9 cellular contexts compared by ENCODE assay signal in the genomic region with DNA sequence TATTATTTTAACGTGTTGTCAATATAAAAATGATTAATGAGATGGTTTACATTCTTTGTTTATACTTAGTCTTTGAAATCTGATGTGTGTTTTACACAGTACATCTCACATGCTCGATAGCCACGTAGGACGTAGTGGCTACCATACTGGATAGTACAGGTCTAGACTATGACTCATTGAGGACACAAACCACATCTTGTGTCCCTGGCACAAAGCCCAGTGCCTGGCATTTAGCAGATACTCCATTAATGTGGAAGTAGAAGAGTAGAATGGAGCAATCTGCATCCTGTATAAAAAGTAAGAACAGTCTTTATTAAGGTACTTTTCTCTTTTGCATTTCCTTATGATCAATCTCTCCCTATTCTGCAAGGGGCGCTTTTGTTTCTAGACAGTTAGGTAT. TPM values are rescaled to one million over a fixed set of nuclear protein-coding genes. Genes with fewer than 3 reads are reported as not detected.
DNase-seq lines count a peak whose midpoint lies in the region; ATAC-seq and TF ChIP-seq lines count a peak whose summit lies in the region.
"Had no signal": no experiment of that assay in that cellular context is flagged by ENCODE, and none has a peak within 500 bp of the region (broad histone marks: within the 10 kb centered on the region; RNA-seq: fewer than 3 reads in every experiment).

No MANE protein-coding gene starts in this region.

- peaks cover 5% of the 10 kb centered on the region for H3F3A ChIP-seq in SK-N-SH (replicated peaks; ENCODE audit: insufficient read depth)

- H3K9me3 ChIP-seq in A673 (ENCODE audit: low read depth, low read length, poor library complexity, severe bottlenecking) (no peaks in the 10 kb centered on the region), SK-N-SH (no peaks in the 10 kb centered on the region)

- H2AFZ ChIP-seq in SK-N-SH (ENCODE audit: low read depth), result no peak overlapping the region

- no peak for TF ChIP-seq RAD21 in SK-N-SH (IDR thresholded peaks at IDR 0.05; ENCODE audit: low read length)

- CTCF ChIA-PET in A673 (lab: Charles Lee), result no interaction called here
- CTCF ChIA-PET in SK-N-SH (lab: Yijun Ruan, JAX), result no interaction called here

- BruUV-seq in A673 (replicated peaks; lab: Mats Ljungman, UMichigan), result no TSS peak

- no peak for ATAC-seq in GM18867 (IDR thresholded peaks at IDR 0.05; ENCODE audit: unreplicated experiment)
- ATAC-seq: T-cell had no signal

- intact Hi-C loops in A673 (cut with micrococcal nuclease; ENCODE audit: unreplicated experiment) (no loop called here), cardiac septum (cut with DNase I) (no loop called here)

- H3K4me1 Mint-ChIP-seq in osteocyte (ENCODE audit: unreplicated experiment), result peaks cover 13% of the 10 kb centered on the region
- H3K4me1 Mint-ChIP-seq: T-cell had no signal

- no peak overlapping the region for H3K4me3 Mint-ChIP-seq in osteocyte (ENCODE audit: unreplicated experiment)
- H3K4me3 Mint-ChIP-seq: T-cell had no signal

- no peaks in the 10 kb centered on the region for H3K36me3 ChIP-seq in A673 (ENCODE audit: insufficient read depth, low read length, poor library complexity, severe bottlenecking)
- H3K36me3 ChIP-seq in SK-N-SH (replicated peaks in 1 of 2; ENCODE audit: control insufficient read depth in 1 of 2, insufficient read depth in 2 of 2, low read length in 1 of 2), result no peaks in the 10 kb centered on the region

- H3K4me3 ChIP-seq in A673 (ENCODE audit: low read depth, low read length, poor library complexity, severe bottlenecking), result no peak overlapping the region
- no peak overlapping the region for H3K4me3 ChIP-seq in SK-N-SH (ENCODE audit: low read depth in 2 of 2, low read length in 1 of 2)

- H3K4me1 ChIP-seq in A673 (ENCODE audit: insufficient read depth, low read length, poor library complexity, severe bottlenecking) (no peaks in the 10 kb centered on the region), SK-N-SH (ENCODE audit: control insufficient read depth in 1 of 2, insufficient read depth in 2 of 2, low read depth in 1 of 2, low read length in 1 of 2) (peaks cover 0 to 21% of the 10 kb centered on the region in 2 experiments; a peak in 2 of 4 replicates)

- peaks cover 9% of the 10 kb centered on the region for H3K27me3 Mint-ChIP-seq in osteocyte (ENCODE audit: unreplicated experiment)

- peak in 1 of 2 experiments; percentile 22; a peak in 1 of 4 replicates for TF ChIP-seq EP300 in SK-N-SH (IDR thresholded peaks at IDR 0.05; ENCODE audit: borderline replicate concordance in 1 of 2, low read depth in 1 of 2, low read length in 1 of 2)

- 14% methylated on average over 5 of the region's 5 CpGs for WGBS in SK-N-SH (ENCODE audit: low lambda C conversion rate)

- H4K20me1 ChIP-seq in SK-N-SH (ENCODE audit: insufficient read depth), result no peaks in the 10 kb centered on the region

- DNase-seq in A673 (ENCODE audit: low spot score), result peak; percentile 50
- DNase-seq in LoVo (ENCODE audit: low spot score), result peak; percentile 80
- peak; percentile 54 for DNase-seq in SK-N-SH
- DNase-seq in cardiac septum (ENCODE audit: low spot score), result peak; percentile 77
- DNase-seq in ureter (ENCODE audit: low spot score), result peak; percentile 78
- no peak for DNase-seq in osteocyte (ENCODE audit: extremely low spot score, unreplicated experiment)
- DNase-seq in activated CD8-positive, alpha-beta memory T cell treated with anti-CD3 and anti-CD28 coated beads, Interleukin-2, amount 50 U/mL, for 48 hours, result no peak

- TF ChIP-seq CTCF in A673 (conservative IDR thresholded peaks at IDR 0.05; ENCODE audit: low read depth, low read length), result no peak
- no peak for TF ChIP-seq CTCF in SK-N-SH (IDR thresholded peaks at IDR 0.05)
- no peak for TF ChIP-seq CTCF in osteocyte (IDR thresholded peaks at IDR 0.05)

- no peaks in the 10 kb centered on the region for H3K9me3 Mint-ChIP-seq in osteocyte (ENCODE audit: unreplicated experiment)
- H3K9me3 Mint-ChIP-seq: T-cell had no signal

- H3K9ac ChIP-seq in SK-N-SH, result no peak overlapping the region

- no peak overlapping the region for H3K27ac Mint-ChIP-seq in osteocyte (ENCODE audit: unreplicated experiment)
- H3K27ac Mint-ChIP-seq: T-cell had no signal

- no peaks in the 10 kb centered on the region for H3K9me2 ChIP-seq in SK-N-SH

- POLR2A ChIA-PET in A673 (lab: Charles Lee; ENCODE audit: low non-redundant PET), result no interaction called here
- POLR2A ChIA-PET in SK-N-SH (lab: Yijun Ruan, JAX), result no interaction called here

- no peaks in the 10 kb centered on the region for H3K27me3 ChIP-seq in A673 (replicated peaks; ENCODE audit: insufficient read depth, low read depth, low read length, poor library complexity)
- H3K27me3 ChIP-seq in SK-N-SH (ENCODE audit: insufficient read depth), result no peaks in the 10 kb centered on the region

- H3K36me3 Mint-ChIP-seq in osteocyte (ENCODE audit: unreplicated experiment), result no peaks in the 10 kb centered on the region
- H3K36me3 Mint-ChIP-seq: T-cell had no signal

- no peaks in the 10 kb centered on the region for H3K79me2 ChIP-seq in SK-N-SH (ENCODE audit: insufficient read depth)

- H3K27ac ChIP-seq in A673 (ENCODE audit: low read depth, low read length, poor library complexity, severe bottlenecking), result no peak overlapping the region
- H3K27ac ChIP-seq in SK-N-SH (ENCODE audit: low read depth in 2 of 2, low read length in 1 of 2), result peak overlapping the region; percentile 64 to 72

- H3K4me2 ChIP-seq in SK-N-SH, result no peak overlapping the region

TF ChIP-seq in SK-N-SH, 30 proteins besides CTCF, POLR2A, EP300 and RAD21:
- TF ChIP-seq JUND (IDR thresholded peaks at IDR 0.05), result peak; percentile 70
- TF ChIP-seq FOSL2 (IDR thresholded peaks at IDR 0.05; ENCODE audit: borderline replicate concordance, low read depth), result peak; percentile 83
- TF ChIP-seq, protein P1, sequence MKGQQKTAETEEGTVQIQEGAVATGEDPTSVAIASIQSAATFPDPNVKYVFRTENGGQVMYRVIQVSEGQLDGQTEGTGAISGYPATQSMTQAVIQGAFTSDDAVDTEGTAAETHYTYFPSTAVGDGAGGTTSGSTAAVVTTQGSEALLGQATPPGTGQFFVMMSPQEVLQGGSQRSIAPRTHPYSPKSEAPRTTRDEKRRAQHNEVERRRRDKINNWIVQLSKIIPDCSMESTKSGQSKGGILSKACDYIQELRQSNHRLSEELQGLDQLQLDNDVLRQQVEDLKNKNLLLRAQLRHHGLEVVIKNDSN (IDR thresholded peaks at IDR 0.05; ENCODE audit: borderline replicate concordance, low read depth), result no peak
- peak; percentile 94 for TF ChIP-seq NFIC (IDR thresholded peaks at IDR 0.05; ENCODE audit: borderline replicate concordance)
- TF ChIP-seq, protein P2, sequence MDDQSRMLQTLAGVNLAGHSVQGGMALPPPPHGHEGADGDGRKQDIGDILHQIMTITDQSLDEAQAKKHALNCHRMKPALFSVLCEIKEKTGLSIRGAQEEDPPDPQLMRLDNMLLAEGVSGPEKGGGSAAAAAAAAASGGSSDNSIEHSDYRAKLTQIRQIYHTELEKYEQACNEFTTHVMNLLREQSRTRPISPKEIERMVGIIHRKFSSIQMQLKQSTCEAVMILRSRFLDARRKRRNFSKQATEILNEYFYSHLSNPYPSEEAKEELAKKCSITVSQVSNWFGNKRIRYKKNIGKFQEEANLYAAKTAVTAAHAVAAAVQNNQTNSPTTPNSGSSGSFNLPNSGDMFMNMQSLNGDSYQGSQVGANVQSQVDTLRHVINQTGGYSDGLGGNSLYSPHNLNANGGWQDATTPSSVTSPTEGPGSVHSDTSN (IDR thresholded peaks at IDR 0.05), result peak; percentile 52
- TF ChIP-seq USF2 (IDR thresholded peaks at IDR 0.05; ENCODE audit: borderline replicate concordance, low read depth, low read length), result no peak
- peak; percentile 46; the same call in 1 of the 2 replicates for TF ChIP-seq POLR2AphosphoS5 (IDR thresholded peaks at IDR 0.05; ENCODE audit: low read depth, low read length)
- peak; percentile 40 for TF ChIP-seq CHD2 (IDR thresholded peaks at IDR 0.05; ENCODE audit: low read length, partially characterized antibody)
- peak; percentile 88 for TF ChIP-seq TCF12 (IDR thresholded peaks at IDR 0.05)
- no peak for TF ChIP-seq GATA2 (CRISPR knock-in tag; IDR thresholded peaks at IDR 0.05)
- TF ChIP-seq, protein P3, sequence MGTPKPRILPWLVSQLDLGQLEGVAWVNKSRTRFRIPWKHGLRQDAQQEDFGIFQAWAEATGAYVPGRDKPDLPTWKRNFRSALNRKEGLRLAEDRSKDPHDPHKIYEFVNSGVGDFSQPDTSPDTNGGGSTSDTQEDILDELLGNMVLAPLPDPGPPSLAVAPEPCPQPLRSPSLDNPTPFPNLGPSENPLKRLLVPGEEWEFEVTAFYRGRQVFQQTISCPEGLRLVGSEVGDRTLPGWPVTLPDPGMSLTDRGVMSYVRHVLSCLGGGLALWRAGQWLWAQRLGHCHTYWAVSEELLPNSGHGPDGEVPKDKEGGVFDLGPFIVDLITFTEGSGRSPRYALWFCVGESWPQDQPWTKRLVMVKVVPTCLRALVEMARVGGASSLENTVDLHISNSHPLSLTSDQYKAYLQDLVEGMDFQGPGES (IDR thresholded peaks at IDR 0.05; ENCODE audit: low read depth, low read length), result no peak

RNA-seq across cellular contexts. Expression of gene FRY, which starts 49.0 kb away (rescaled TPM):
- total RNA-seq in A673 (2021), result 0.37 and 0.58 TPM in 2 replicates
- 1.4 and 2.1 TPM in 2 replicates for polyA plus RNA-seq in SK-N-SH (2012; rRNA removed)
- polyA plus RNA-seq in SK-N-SH (2012; cell fraction: cytosol; rRNA removed), result 1.0 and 1.9 TPM in 2 replicates
- 3.1 and 3.5 TPM in 2 replicates for polyA plus RNA-seq in SK-N-SH (2012; cell fraction: nucleus; rRNA removed)
- total RNA-seq in cardiac septum, result 202 TPM
- total RNA-seq in ureter, result 109 TPM
- 1.1 and 2.0 TPM in 2 replicates for total RNA-seq in osteocyte

Comparison
In these comparisons a context has a peak if more than half of its experiments do, and no peak if none do; other contexts are left out.
1. DNase-seq: peak in A673 (single experiment), LoVo (single experiment), SK-N-SH (single experiment), cardiac septum (single experiment) and ureter (single experiment); none in osteocyte (single experiment) and activated CD8-positive, alpha-beta memory T cell treated with anti-CD3 and anti-CD28 coated beads, Interleukin-2, amount 50 U/mL, for 48 hours (single experiment).
2. RNA of gene FRY, which starts 49.0 kb away (total RNA-seq): 202 TPM in cardiac septum (single experiment) and 109 TPM in ureter (single experiment); 1.1 to 2.0 TPM in osteocyte and 0.37 to 0.58 TPM in A673; every median in the first group is over 10 times any median in the second.